In genomic region chr3:168596175-168596574, GRCh38 we compare ENCODE assay signal across 24 cellular contexts.
A peak's percentile ranks its signal among the peaks of the same experiment; 100 is the strongest.
DNase-seq lines count a peak whose midpoint lies in the region; ATAC-seq and TF ChIP-seq lines count a peak whose summit lies in the region.
"Had no signal": no experiment of that assay in that cellular context is flagged by ENCODE, and none has a peak within 500 bp of the region (broad histone marks: within the 10 kb centered on the region; RNA-seq: fewer than 3 reads in every experiment).

No MANE protein-coding gene starts in this region.

- no peaks in the 10 kb centered on the region for H3K9me3 Mint-ChIP-seq in activated T-cell treated with anti-CD3 and anti-CD28 coated beads, Interleukin-2, amount 50 U/mL, for 4 hours
- H3K9me3 Mint-ChIP-seq: CD4-positive, alpha-beta T cell had no signal

- no peak for TF ChIP-seq CTCF in SK-N-SH (IDR thresholded peaks at IDR 0.05)
- TF ChIP-seq CTCF in cardiac muscle cell (IDR thresholded peaks at IDR 0.05; ENCODE audit: low read depth, low read length), result no peak
- no peak for TF ChIP-seq CTCF in left lung (IDR thresholded peaks at IDR 0.05)

- no peaks in the 10 kb centered on the region for H3K36me3 Mint-ChIP-seq in activated T-cell treated with anti-CD3 and anti-CD28 coated beads, Interleukin-2, amount 50 U/mL, for 4 hours (ENCODE audit: insufficient read depth)
- H3K36me3 Mint-ChIP-seq: CD14-positive monocyte; CD8-positive, alpha-beta memory T cell had no signal

- no peaks in the 10 kb centered on the region for H3K27me3 Mint-ChIP-seq in activated T-cell treated with anti-CD3 and anti-CD28 coated beads, Interleukin-2, amount 50 U/mL, for 4 hours (ENCODE audit: low read depth)
- H3K27me3 Mint-ChIP-seq: CD4-positive, alpha-beta T cell; CD8-positive, alpha-beta memory T cell had no signal

- no peak overlapping the region for H3K4me3 Mint-ChIP-seq in activated T-cell treated with anti-CD3 and anti-CD28 coated beads, Interleukin-2, amount 50 U/mL, for 4 hours
- H3K4me3 Mint-ChIP-seq: CD14-positive monocyte; CD4-positive, alpha-beta T cell; CD8-positive, alpha-beta memory T cell had no signal

- TF ChIP-seq EP300 in SK-N-SH (IDR thresholded peaks at IDR 0.05; ENCODE audit: borderline replicate concordance in 1 of 2, low read depth in 1 of 2, low read length in 1 of 2), result no peak

- H3K27me3 ChIP-seq in SK-N-SH (ENCODE audit: insufficient read depth) (no peaks in the 10 kb centered on the region), cardiac muscle cell (no peaks in the 10 kb centered on the region), left lung (no peaks in the 10 kb centered on the region)
- H3K27me3 ChIP-seq: BE2C; BLaER1 treated with 17β-estradiol and CSF1 and Interleukin-3, amounts not matched to agents 10 nM and 100 nM had no signal

- no peak overlapping the region for H2AFZ ChIP-seq in SK-N-SH (ENCODE audit: low read depth)
- H2AFZ ChIP-seq: GM23248 had no signal

- H3K4me2 ChIP-seq in SK-N-SH, result no peak overlapping the region
- H3K4me2 ChIP-seq: A549; BLaER1 treated with 17β-estradiol and CSF1 and Interleukin-3, amounts not matched to agents 10 nM and 100 nM had no signal

- H3K79me2 ChIP-seq in SK-N-SH (ENCODE audit: insufficient read depth), result no peaks in the 10 kb centered on the region

- intact Hi-C loops in cardiac septum (cut with DNase I) (no loop called here), left lung (cut with DNase I) (no loop called here)

- no peaks in the 10 kb centered on the region for H3K9me2 ChIP-seq in SK-N-SH

- H3F3A ChIP-seq in SK-N-SH (replicated peaks; ENCODE audit: insufficient read depth), result no peaks in the 10 kb centered on the region

- H3K9me3 ChIP-seq in SK-N-SH, result no peaks in the 10 kb centered on the region
- H3K9me3 ChIP-seq in cardiac muscle cell (ENCODE audit: low read depth), result no peaks in the 10 kb centered on the region
- no peaks in the 10 kb centered on the region for H3K9me3 ChIP-seq in left lung
- H3K9me3 ChIP-seq: A549; BE2C; BLaER1 treated with 17β-estradiol and CSF1 and Interleukin-3, amounts not matched to agents 10 nM and 100 nM had no signal

- no peaks in the 10 kb centered on the region for H3K36me3 ChIP-seq in SK-N-SH (replicated peaks in 1 of 2; ENCODE audit: control insufficient read depth in 1 of 2, insufficient read depth in 2 of 2, low read length in 1 of 2)
- H3K36me3 ChIP-seq in cardiac muscle cell, result no peaks in the 10 kb centered on the region
- no peaks in the 10 kb centered on the region for H3K36me3 ChIP-seq in left lung
- H3K36me3 ChIP-seq: BE2C; BLaER1 treated with 17β-estradiol and CSF1 and Interleukin-3, amounts not matched to agents 10 nM and 100 nM had no signal

- no peak for TF ChIP-seq RAD21 in SK-N-SH (IDR thresholded peaks at IDR 0.05; ENCODE audit: low read length)

- no peak overlapping the region for H3K4me3 ChIP-seq in SK-N-SH (ENCODE audit: low read depth in 2 of 2, low read length in 1 of 2)
- no peak overlapping the region for H3K4me3 ChIP-seq in cardiac muscle cell
- H3K4me3 ChIP-seq in left lung, result no peak overlapping the region
- H3K4me3 ChIP-seq: A549; BLaER1 treated with 17β-estradiol and CSF1 and Interleukin-3, amounts not matched to agents 10 nM and 100 nM; GM12878; GM23248 had no signal

- no peak overlapping the region for H3K9ac ChIP-seq in SK-N-SH
- H3K9ac ChIP-seq: BLaER1 treated with 17β-estradiol and CSF1 and Interleukin-3, amounts not matched to agents 10 nM and 100 nM; GM23248 had no signal

- ATAC-seq in SK-N-SH treated with all-trans-retinoic acid at 6 μM for 48 hours (no peak), left lung (peak; percentile 43)
- no peak for ATAC-seq in activated T-cell treated with anti-CD3 and anti-CD28 coated beads, Interleukin-2, amount 50 U/mL, for 4 hours
- ATAC-seq: A549, GM12878 had no signal

- CTCF ChIA-PET in SK-N-SH (lab: Yijun Ruan, JAX), result interaction anchor here (1.5 kb wide), 1 partner anchor 25 kb away, joined by 3 read pairs; no protein-coding TSS in a partner anchor

- DNase-seq in SK-N-SH, result no peak
- DNase-seq in cardiac muscle cell (ENCODE audit: low read depth in 1 of 2, low spot score in 1 of 2), result peak in 1 of 2 donors; percentile 69
- DNase-seq in cardiac septum (ENCODE audit: low spot score), result no peak
- no peak for DNase-seq in left lung
- DNase-seq in RKO (ENCODE audit: low spot score), result no peak
- no peak for DNase-seq in activated T-cell treated with anti-CD3 and anti-CD28 coated beads, Interleukin-2, amount 50 U/mL, for 4 hours
- DNase-seq: 8988T; ACHN; AML-193; BE2C; CD4-positive, alpha-beta T cell; CD8-positive, alpha-beta memory T cell; DMS 273 treated with DMSO at 0.1 percent for 48 hours; DMS79; EL; GDM1; GM23248; H7; HCEC 1CT had no signal

- no peak overlapping the region for H3K27ac ChIP-seq in SK-N-SH (ENCODE audit: low read depth in 2 of 2, low read length in 1 of 2)
- peak overlapping the region; percentile 82 for H3K27ac ChIP-seq in cardiac muscle cell
- H3K27ac ChIP-seq in left lung, result no peak overlapping the region
- H3K27ac ChIP-seq: A549; BLaER1 treated with 17β-estradiol and CSF1 and Interleukin-3, amounts not matched to agents 10 nM and 100 nM; GM23248 had no signal

- POLR2A ChIA-PET in SK-N-SH (lab: Yijun Ruan, JAX), result no interaction called here

- H3K4me1 ChIP-seq in SK-N-SH (ENCODE audit: control insufficient read depth in 1 of 2, insufficient read depth in 2 of 2, low read depth in 1 of 2, low read length in 1 of 2), result peaks cover 0 to 3% of the 10 kb centered on the region in 2 experiments; a peak in 2 of 4 replicates
- H3K4me1 ChIP-seq in cardiac muscle cell (ENCODE audit: low read depth), result peaks cover 62% of the 10 kb centered on the region
- no peaks in the 10 kb centered on the region for H3K4me1 ChIP-seq in left lung
- H3K4me1 ChIP-seq: A549; BE2C; BLaER1 treated with 17β-estradiol and CSF1 and Interleukin-3, amounts not matched to agents 10 nM and 100 nM had no signal

- H4K20me1 ChIP-seq in SK-N-SH (ENCODE audit: insufficient read depth), result no peaks in the 10 kb centered on the region
- H4K20me1 ChIP-seq: BLaER1 treated with 17β-estradiol and CSF1 and Interleukin-3, amounts not matched to agents 10 nM and 100 nM had no signal

- no peaks in the 10 kb centered on the region for H3K4me1 Mint-ChIP-seq in activated T-cell treated with anti-CD3 and anti-CD28 coated beads, Interleukin-2, amount 50 U/mL, for 4 hours (ENCODE audit: low read depth)
- H3K4me1 Mint-ChIP-seq: CD14-positive monocyte; CD8-positive, alpha-beta memory T cell had no signal

TF ChIP-seq in SK-N-SH treated with all-trans-retinoic acid at 6 μM for 48 hours, 23 proteins besides CTCF, POLR2A, EP300 and RAD21:
- TF ChIP-seq CREB5 (CRISPR knock-in tag; IDR thresholded peaks at IDR 0.05; ENCODE audit: low read depth) (no peak), ISL1 (CRISPR knock-in tag; IDR thresholded peaks at IDR 0.05) (0 out of 2 replicates have a peak, but pooled peaks have one; percentile 20)
TF ChIP-seq in SK-N-SH treated with all-trans-retinoic acid at 6 μM for 48 hours: peak in this region for 1.

TF ChIP-seq in SK-N-SH, 30 proteins besides CTCF, POLR2A, EP300 and RAD21:
- TF ChIP-seq PBX3 (IDR thresholded peaks at IDR 0.05) (no peak), MXI1 (IDR thresholded peaks at IDR 0.05; ENCODE audit: low read depth, low read length) (no peak), TEAD4 (IDR thresholded peaks at IDR 0.05; ENCODE audit: borderline replicate concordance, insufficient read depth) (no peak), FOSL2 (IDR thresholded peaks at IDR 0.05; ENCODE audit: borderline replicate concordance, low read depth) (no peak), NFIC (IDR thresholded peaks at IDR 0.05; ENCODE audit: borderline replicate concordance) (no peak), GATA2 (CRISPR knock-in tag; IDR thresholded peaks at IDR 0.05) (no peak), CHD2 (IDR thresholded peaks at IDR 0.05; ENCODE audit: low read length, partially characterized antibody) (no peak), MAX (IDR thresholded peaks at IDR 0.05; ENCODE audit: low read depth) (no peak), SMC3 (IDR thresholded peaks at IDR 0.05; ENCODE audit: low read depth, low read length) (no peak), YY1 (IDR thresholded peaks at IDR 0.05; ENCODE audit: low read depth) (no peak), RCOR1 (IDR thresholded peaks at IDR 0.05; ENCODE audit: low read length) (no peak), USF2 (IDR thresholded peaks at IDR 0.05; ENCODE audit: borderline replicate concordance, low read depth, low read length) (no peak)
